ENCODE assay signal across 17 cellular contexts in the genomic region with DNA sequence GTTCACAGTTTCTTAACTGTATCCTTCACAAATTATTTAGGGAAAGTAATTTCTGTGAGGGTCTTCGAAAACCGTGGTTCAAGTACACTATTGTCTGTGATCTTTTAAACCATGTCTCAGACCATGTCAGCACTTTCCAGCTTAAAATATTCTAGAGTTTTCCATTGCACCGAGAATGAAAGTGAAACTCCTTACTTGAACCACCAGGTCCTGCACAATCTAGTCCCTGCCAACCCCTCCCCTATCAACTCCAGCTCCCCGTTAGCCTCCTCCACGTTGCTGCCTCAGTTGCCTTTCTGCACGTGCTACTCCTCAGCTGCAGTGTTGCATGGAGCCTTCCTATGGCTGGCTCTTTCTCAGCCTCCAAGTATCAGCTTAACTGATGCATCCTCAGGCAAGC. TPM values are rescaled to one million over a fixed set of nuclear protein-coding genes. Genes with fewer than 3 reads are reported as not detected.
A peak's percentile ranks its signal among the peaks of the same experiment; 100 is the strongest.
DNase-seq lines count a peak whose midpoint lies in the region; ATAC-seq, FAIRE-seq and TF ChIP-seq lines count a peak whose summit lies in the region.
"Had no signal": no experiment of that assay in that cellular context is flagged by ENCODE, and none has a peak within 500 bp of the region (broad histone marks: within the 10 kb centered on the region; RNA-seq: fewer than 3 reads in every experiment).

No MANE protein-coding gene starts in this region.

- H3K9me3 Mint-ChIP-seq in CD14-positive monocyte, result no peaks in the 10 kb centered on the region
- H3K9me3 Mint-ChIP-seq: activated naive CD4-positive, alpha-beta T cell treated with anti-CD3 and anti-CD28 coated beads for 36 hours; activated T-cell treated with anti-CD3 and anti-CD28 coated beads, Interleukin-2, amount 50 U/mL, for 24 hours; CD4-positive, alpha-beta T cell had no signal

- H3K4me3 ChIP-seq in IMR-90 (ENCODE audit: insufficient read depth, low read depth, low read length), result no peak overlapping the region
- no peak overlapping the region for H3K4me3 ChIP-seq in H1 (ENCODE audit: extremely low read depth in 1 of 4, insufficient read depth in 2 of 4, low read depth in 3 of 4, low read length in 4 of 4)
- no peak overlapping the region for H3K4me3 ChIP-seq in trophoblast cell (ENCODE audit: low read depth, low read length)
- H3K4me3 ChIP-seq: suprapubic skin had no signal

- TF ChIP-seq CTCF in CD14-positive monocyte (IDR thresholded peaks at IDR 0.05) (no peak), IMR-90 (conservative IDR thresholded peaks at IDR 0.05; ENCODE audit: low read depth, low read length) (no peak), H1 (IDR thresholded peaks at IDR 0.05; ENCODE audit: control extremely low read depth in 1 of 3, insufficient read depth in 1 of 3, low read depth in 1 of 3, low read length in 3 of 3) (no peak)

- H3K27me3 ChIP-seq in IMR-90 (ENCODE audit: control insufficient read depth, insufficient read depth, low read length), result no peaks in the 10 kb centered on the region
- H3K27me3 ChIP-seq in H1 (replicated peaks in 1 of 4; ENCODE audit: control insufficient read depth in 3 of 4, extremely low read depth in 1 of 4, insufficient read depth in 3 of 4, low read length in 3 of 4), result no peaks in the 10 kb centered on the region
- H3K27me3 ChIP-seq in trophoblast cell (ENCODE audit: insufficient read depth, low read length), result no peaks in the 10 kb centered on the region
- H3K27me3 ChIP-seq: suprapubic skin had no signal

- ATAC-seq in IMR-90 (ENCODE audit: low read depth) (no peak), HG03175 (IDR thresholded peaks at IDR 0.05; ENCODE audit: unreplicated experiment) (no peak), HG02884 (IDR thresholded peaks at IDR 0.05; ENCODE audit: unreplicated experiment) (no peak)
- ATAC-seq: activated CD4-positive, CD25-positive, alpha-beta regulatory T cell treated with anti-CD3 and anti-CD28 coated beads, Interleukin-2, amount 50 U/mL, for 24 hours had no signal

- no peak for FAIRE-seq in H1 (lab: Jason Lieb, UNC)

- H3K23ac ChIP-seq in IMR-90 (ENCODE audit: low read depth, low read length) (no peak overlapping the region), H1 (ENCODE audit: insufficient read length) (no peak overlapping the region), trophoblast cell (ENCODE audit: low read length) (no peak overlapping the region)

- peaks cover 9% of the 10 kb centered on the region for H4K20me1 ChIP-seq in IMR-90 (ENCODE audit: insufficient read depth, low read length)
- H4K20me1 ChIP-seq in H1 (replicated peaks in 1 of 2; ENCODE audit: control insufficient read depth in 1 of 2, insufficient read depth in 2 of 2, low read length in 2 of 2), result no peaks in the 10 kb centered on the region

- no peak overlapping the region for H2BK120ac ChIP-seq in IMR-90 (ENCODE audit: low read depth, low read length)
- H2BK120ac ChIP-seq in H1 (replicated peaks; ENCODE audit: low read depth, low read length), result no peak overlapping the region
- no peak overlapping the region for H2BK120ac ChIP-seq in trophoblast cell (ENCODE audit: insufficient read depth, low read length, poor library complexity)

- peaks cover 0 to 2% (median 0%) of the 10 kb centered on the region in 3 donors for H3K27me3 Mint-ChIP-seq in CD14-positive monocyte (ENCODE audit: low read depth in 3 of 3)

- no peak overlapping the region for H3K27ac Mint-ChIP-seq in CD14-positive monocyte
- H3K27ac Mint-ChIP-seq: activated naive CD4-positive, alpha-beta T cell treated with anti-CD3 and anti-CD28 coated beads for 36 hours; activated T-cell treated with anti-CD3 and anti-CD28 coated beads, Interleukin-2, amount 50 U/mL, for 24 hours; CD4-positive, alpha-beta T cell had no signal

- H3K9me1 ChIP-seq in IMR-90 (ENCODE audit: insufficient read depth, low read length), result peaks cover 16% of the 10 kb centered on the region

- in situ Hi-C loops in IMR-90 (cut with MboI; ENCODE audit: low sequenced_read_pairs), result loop anchor here (25.0 kb wide), 1 partner anchor 420 kb away; no protein-coding TSS in a partner anchor

- H3K4ac ChIP-seq in IMR-90 (ENCODE audit: low read depth, low read length), result no peak overlapping the region
- H3K4ac ChIP-seq in H1 (replicated peaks; ENCODE audit: insufficient read length, low read depth, low read length), result no peak overlapping the region
- H3K4ac ChIP-seq in trophoblast cell (ENCODE audit: low read depth, low read length), result no peak overlapping the region

- H4K8ac ChIP-seq in IMR-90 (ENCODE audit: low read depth in 2 of 2, low read length in 2 of 2) (no peak overlapping the region), H1 (ENCODE audit: extremely low read depth, insufficient read depth, low read length) (no peak overlapping the region), trophoblast cell (ENCODE audit: low read depth, low read length) (no peak overlapping the region)

- H3K9ac ChIP-seq in IMR-90 (ENCODE audit: low read depth, low read length) (no peak overlapping the region), H1 (replicated peaks in 1 of 4; ENCODE audit: extremely low read depth in 1 of 4, low read depth in 3 of 4, low read length in 3 of 4) (no peak overlapping the region), trophoblast cell (ENCODE audit: low read length) (no peak overlapping the region)

- DNase-seq in CD14-positive monocyte (ENCODE audit: low spot score) (no peak), IMR-90 (no peak), H1 (ENCODE audit: low read depth in 1 of 2, low spot score in 2 of 2) (no peak), trophoblast cell (no peak)
- DNase-seq in stimulated activated CD4-positive, alpha-beta T cell treated with anti-CD3 and anti-CD28 coated beads, Interleukin-1b, Interleukin-23, amount 100 ng/mL, for 48 hours, result no peak
- DNase-seq: activated naive CD4-positive, alpha-beta T cell treated with anti-CD3 and anti-CD28 coated beads for 36 hours; activated T-cell treated with anti-CD3 and anti-CD28 coated beads, Interleukin-2, amount 50 U/mL, for 24 hours; anterior cingulate cortex; CD4-positive, alpha-beta T cell; DMS53; NCI-H1694 treated with DMSO at 0.1 percent for 48 hours; NCI-H226 had no signal

- H3K27ac ChIP-seq in IMR-90 (ENCODE audit: insufficient read depth, low read length) (no peak overlapping the region), H1 (ENCODE audit: low read depth, low read length) (no peak overlapping the region), trophoblast cell (ENCODE audit: low read depth, low read length) (no peak overlapping the region)
- H3K27ac ChIP-seq: RWPE1, suprapubic skin had no signal

- H2AFZ ChIP-seq in IMR-90 (replicated peaks; ENCODE audit: low read length, poor library complexity) (no peak overlapping the region), H1 (ENCODE audit: low read length) (0 out of 2 replicates have a peak overlapping the region, but pooled peaks have one; percentile 62), trophoblast cell (ENCODE audit: insufficient read depth, low read length, poor library complexity) (peak overlapping the region; percentile 35)

- CTCF ChIA-PET in IMR-90 (lab: Yijun Ruan, JAX), result no interaction called here
- CTCF ChIA-PET in H1 (lab: Charles Lee; ENCODE audit: partially characterized antibody), result no interaction called here

- H3K79me1 ChIP-seq in IMR-90 (ENCODE audit: low read depth in 1 of 2, low read length in 2 of 2) (peaks cover 30 to 54% of the 10 kb centered on the region in 2 experiments; a peak in 3 of 4 replicates), H1 (ENCODE audit: low read depth, low read length) (no peaks in the 10 kb centered on the region), trophoblast cell (ENCODE audit: low read length) (peaks cover 4% of the 10 kb centered on the region)

- H2BK5ac ChIP-seq in IMR-90 (ENCODE audit: low read depth, low read length, poor library complexity, severe bottlenecking), result no peak overlapping the region
- H2BK5ac ChIP-seq in H1 (ENCODE audit: low read depth, low read length), result no peak overlapping the region
- no peak overlapping the region for H2BK5ac ChIP-seq in trophoblast cell (ENCODE audit: low read depth, low read length, poor library complexity)

- no peak overlapping the region for H4K12ac ChIP-seq in trophoblast cell (ENCODE audit: low read depth, low read length)

- H3K36me3 Mint-ChIP-seq in CD14-positive monocyte, result no peaks in the 10 kb centered on the region

- H3K4me1 ChIP-seq in IMR-90 (ENCODE audit: control insufficient read depth, insufficient read depth, low read length) (peaks cover 11% of the 10 kb centered on the region), H1 (replicated peaks in 1 of 4; ENCODE audit: control insufficient read depth in 3 of 4, insufficient read depth in 4 of 4, low read length in 3 of 4) (no peaks in the 10 kb centered on the region), trophoblast cell (ENCODE audit: control insufficient read depth in 1 of 2, insufficient read depth in 2 of 2, low read length in 2 of 2) (peaks cover 7 to 8% of the 10 kb centered on the region in 2 experiments)

- peaks cover 4% of the 10 kb centered on the region for H3K4me1 Mint-ChIP-seq in CD14-positive monocyte

- POLR2A ChIA-PET in IMR-90 (lab: Charles Lee; ENCODE audit: unreplicated experiment), result no interaction called here
- POLR2A ChIA-PET in H1 (lab: Charles Lee; ENCODE audit: partially characterized antibody), result no interaction called here

- H3K79me2 ChIP-seq in H1 (ENCODE audit: control insufficient read depth in 1 of 2, insufficient read depth in 2 of 2, low read length in 2 of 2) (no peaks in the 10 kb centered on the region), trophoblast cell (ENCODE audit: control insufficient read depth, insufficient read depth, low read length, poor library complexity) (no peaks in the 10 kb centered on the region)

- no peak overlapping the region for H2BK15ac ChIP-seq in IMR-90 (ENCODE audit: low read depth, low read length)
- H2BK15ac ChIP-seq in H1 (ENCODE audit: low read length), result no peak overlapping the region

- dilution Hi-C loops in IMR-90 (cut with HindIII; ENCODE audit: low sequenced_read_pairs, unreplicated experiment), result no loop called here

- H3K23me2 ChIP-seq in H1 (ENCODE audit: low read depth, low read length), result no peaks in the 10 kb centered on the region

- WGBS in IMR-90 (ENCODE audit: extremely low coverage in 2 of 2, insufficient read length in 1 of 2), 2 experiments, result 100% methylated on average over 1 of the region's 6 CpGs; no CpG with 5 or more reads in 1 of the 2 experiments
- 96% methylated on average over 6 of the region's 6 CpGs; no CpG with 5 or more reads in 1 of the 2 experiments for WGBS in H1 (ENCODE audit: extremely low coverage in 1 of 2, insufficient coverage in 1 of 2, insufficient read length in 1 of 2, insufficient replicate concordance in 2 of 2, low coverage in 1 of 2, low lambda C conversion rate in 2 of 2, missing lambda C conversion rate in 1 of 2), 2 experiments
- no CpG with 5 or more reads among the region's 6 CpGs for WGBS in trophoblast cell (ENCODE audit: extremely low coverage, insufficient coverage, insufficient read length)

- no peak overlapping the region for H2AK9ac ChIP-seq in IMR-90 (replicated peaks; ENCODE audit: low read depth, low read length, poor library complexity)

- no peak overlapping the region for H2BK12ac ChIP-seq in H1 (ENCODE audit: low read depth, low read length)
- H2BK12ac ChIP-seq in trophoblast cell (ENCODE audit: low read length), result no peak overlapping the region

- H4K5ac ChIP-seq in IMR-90 (ENCODE audit: low read depth, low read length) (peak overlapping the region; percentile 38; the same call in 1 of the 2 replicates), H1 (ENCODE audit: insufficient read length, low read depth, low read length) (no peak overlapping the region)

- TF ChIP-seq POLR2A in IMR-90 (IDR thresholded peaks at IDR 0.05; ENCODE audit: low read depth, low read length), result no peak
- no peak for TF ChIP-seq POLR2A in H1 (IDR thresholded peaks at IDR 0.05; ENCODE audit: control extremely low read depth in 1 of 2, low read depth in 2 of 2, low read length in 2 of 2)

- H3K9me3 ChIP-seq in IMR-90 (ENCODE audit: control insufficient read depth, insufficient read depth, low read length) (no peaks in the 10 kb centered on the region), H1 (ENCODE audit: insufficient read depth in 2 of 2, low read depth in 1 of 2, low read length in 1 of 2) (no peaks in the 10 kb centered on the region), trophoblast cell (ENCODE audit: insufficient read depth, low read depth, low read length) (no peaks in the 10 kb centered on the region)
- H3K9me3 ChIP-seq: suprapubic skin had no signal

- H3K36me3 ChIP-seq in IMR-90 (ENCODE audit: control insufficient read depth, insufficient read depth, low read length) (peaks cover 1% of the 10 kb centered on the region; the same call in 1 of the 2 replicates), H1 (ENCODE audit: control insufficient read depth in 2 of 4, insufficient read depth in 4 of 4, low read length in 3 of 4) (no peaks in the 10 kb centered on the region), trophoblast cell (ENCODE audit: control insufficient read depth in 1 of 2, insufficient read depth in 2 of 2, low read length in 2 of 2) (no peaks in the 10 kb centered on the region)
- H3K36me3 ChIP-seq: suprapubic skin had no signal

- H2AK5ac ChIP-seq in IMR-90 (ENCODE audit: low read depth, low read length), result peak overlapping the region; percentile 37; the same call in 1 of the 2 replicates
- H2AK5ac ChIP-seq in H1 (ENCODE audit: low read depth, low read length), result no peak overlapping the region
- H2AK5ac ChIP-seq in trophoblast cell (ENCODE audit: low read length), result no peak overlapping the region

- H3K4me2 ChIP-seq in IMR-90 (ENCODE audit: low read depth, low read length) (peak overlapping the region; percentile 36; the same call in 1 of the 2 replicates), H1 (ENCODE audit: insufficient read depth in 1 of 2, low read depth in 2 of 2, low read length in 2 of 2) (no peak overlapping the region), trophoblast cell (ENCODE audit: low read length) (no peak overlapping the region)

- TF ChIP-seq RAD21 in IMR-90 (IDR thresholded peaks at IDR 0.05; ENCODE audit: low read length) (no peak), H1 (IDR thresholded peaks at IDR 0.05 in 1 of 2, conservative IDR thresholded peaks at IDR 0.05 in 1 of 2; ENCODE audit: low read depth in 2 of 2, low read length in 2 of 2) (no peak)

- H3K18ac ChIP-seq in IMR-90 (ENCODE audit: low read depth, low read length) (no peak overlapping the region; the same call in 1 of the 2 replicates), H1 (ENCODE audit: extremely low read depth, low read length) (no peak overlapping the region), trophoblast cell (ENCODE audit: low read length) (no peak overlapping the region)

- BruUV-seq in IMR-90 (replicated peaks; lab: Mats Ljungman, UMichigan), result no TSS peak

- no peak overlapping the region for H3K56ac ChIP-seq in IMR-90 (ENCODE audit: extremely low read depth, insufficient read depth, low read length)
- no peak overlapping the region for H3K56ac ChIP-seq in H1 (replicated peaks; ENCODE audit: insufficient read length, low read depth, low read length)

- no peak overlapping the region for H2BK20ac ChIP-seq in IMR-90 (ENCODE audit: low read depth, low read length)
- H2BK20ac ChIP-seq in H1 (ENCODE audit: low read length), result no peak overlapping the region

- peak overlapping the region; percentile 39 to 79 for H3K4me3 Mint-ChIP-seq in CD14-positive monocyte
- H3K4me3 Mint-ChIP-seq: activated naive CD4-positive, alpha-beta T cell treated with anti-CD3 and anti-CD28 coated beads for 36 hours; activated T-cell treated with anti-CD3 and anti-CD28 coated beads, Interleukin-2, amount 50 U/mL, for 24 hours; CD4-positive, alpha-beta T cell had no signal

- TF ChIP-seq EP300 in H1 (IDR thresholded peaks at IDR 0.05; ENCODE audit: borderline replicate concordance in 1 of 2, low read depth in 2 of 2, low read length in 2 of 2), result no peak

- intact Hi-C loops in CD14-positive monocyte (cut with micrococcal nuclease) (no loop called here), IMR-90 (cut with micrococcal nuclease) (no loop called here)

- peak overlapping the region; percentile 55; the same call in 1 of the 2 replicates for H3K14ac ChIP-seq in IMR-90 (replicated peaks; ENCODE audit: low read depth, low read length)
- no peak overlapping the region for H3K14ac ChIP-seq in H1 (ENCODE audit: insufficient read length)
- H3K14ac ChIP-seq in trophoblast cell (ENCODE audit: low read length), result no peak overlapping the region

- H4K91ac ChIP-seq in IMR-90 (ENCODE audit: insufficient read depth, low read depth, low read length) (no peak overlapping the region), H1 (replicated peaks; ENCODE audit: insufficient read length, low read length) (no peak overlapping the region), trophoblast cell (ENCODE audit: low read depth, low read length) (no peak overlapping the region)

RNA-seq across cellular contexts. Expression of a gene that starts 7.2 kb away (rescaled TPM):
- polyA plus RNA-seq in CD14-positive monocyte (under 1 TPM; 0.37 to 0.60 TPM), IMR-90 (2012; rRNA removed) (23.6 and 27.0 TPM in 2 replicates), H1 (2011; rRNA removed) (0.80 and 0.82 TPM in 2 replicates)
- total RNA-seq in IMR-90 (2012; rRNA removed), result 46.6 and 46.9 TPM in 2 replicates
- polyA plus RNA-seq in IMR-90 (2012; cell fraction: cytosol; rRNA removed), result 11.8 and 14.7 TPM in 2 replicates
- polyA plus RNA-seq in IMR-90 (2012; cell fraction: nucleus; rRNA removed; ENCODE audit: low replicate concordance), result 43.0 and 67.3 TPM in 2 replicates
- 2.8 and 2.9 TPM in 2 replicates for total RNA-seq in H1 (2021; fragmentation: NEBNext Ultra II Directional; extraction: Animal tissue kit (Norgen Biotek cat#: 25700))
- polyA plus RNA-seq in H1 (2011; cell fraction: cytosol; rRNA removed), result 0.94 TPM
- polyA plus RNA-seq in H1 (2011; cell fraction: nucleus; rRNA removed), result 3.3 TPM
- polyA plus RNA-seq in H1 (2012, experiment 1 of 2), result 1.3 to 2.1 TPM (median 1.7 TPM) in 4 replicates
- polyA plus RNA-seq in H1 (2012, experiment 2 of 2), result 0.34 TPM
- polyA plus RNA-seq in H1 (2013, experiment 1 of 2), result 1.2 TPM
- polyA plus RNA-seq in H1 (2013, experiment 2 of 2), result 1.2 TPM
- 4.6 and 5.3 TPM in 2 replicates for polyA minus RNA-seq in H1 (2011; rRNA and poly(A)+ RNA removed)
- 3.5 TPM for polyA minus RNA-seq in H1 (2011; cell fraction: cytosol; rRNA and poly(A)+ RNA removed)
- 21.6 TPM for polyA minus RNA-seq in H1 (2011; cell fraction: nucleus; rRNA and poly(A)+ RNA removed)
- 3.3 and 3.6 TPM in 2 replicates for polyA plus RNA-seq in trophoblast cell (2013)
- total RNA-seq: CD4-positive, alpha-beta T cell had no signal
